Comparison of ENCODE assay signal across 8 cellular contexts in genomic region chr1:198788561-198789064, GRCh38.
A peak's percentile ranks its signal among the peaks of the same experiment; 100 is the strongest.
DNase-seq lines count a peak whose midpoint lies in the region; FAIRE-seq and TF ChIP-seq lines count a peak whose summit lies in the region.

No MANE protein-coding gene starts in this region.

- FAIRE-seq in H54 (lab: Jason Lieb, UNC), result peak; percentile 58

- H3K4me1 ChIP-seq in Loucy (ENCODE audit: insufficient read depth, low read length, poor library complexity, severe bottlenecking) (peaks cover 20% of the 10 kb centered on the region), ectodermal cell (ENCODE audit: control insufficient read depth, insufficient read depth, low read length) (peaks cover 12% of the 10 kb centered on the region)

- TF ChIP-seq CTCF in Loucy (conservative IDR thresholded peaks at IDR 0.05; ENCODE audit: low read length), result peak; percentile 84

- H3K27ac ChIP-seq in ectodermal cell (ENCODE audit: insufficient read depth, low read depth, low read length, poor library complexity, severe bottlenecking), result peak overlapping the region; percentile 91

- no peak for TF ChIP-seq POLR2A in H54 (IDR thresholded peaks at IDR 0.05; ENCODE audit: low read depth, low read length)

- no peaks in the 10 kb centered on the region for H3K9me3 ChIP-seq in Loucy (ENCODE audit: insufficient read depth, low read depth, low read length)
- H3K9me3 ChIP-seq in ectodermal cell (ENCODE audit: control insufficient read depth, low read length), result no peaks in the 10 kb centered on the region

- no peak overlapping the region for H3K9ac ChIP-seq in Loucy (ENCODE audit: low read depth, low read length, poor library complexity, severe bottlenecking)

- DNase-seq in NCI-H146 (lab: John Stamatoyannopoulos, UW) (peak; percentile 3), NCI-H146 treated with DMSO at 0.1 percent for 48 hours (lab: John Stamatoyannopoulos, UW; ENCODE audit: unreplicated experiment) (no peak), H54 (ENCODE audit: insufficient read length, low spot score) (no peak), renal cortical epithelial cell (ENCODE audit: low read depth) (peak; percentile 48), pons (ENCODE audit: low spot score) (no peak)
- DNase-seq in stimulated activated CD4-positive, alpha-beta T cell treated with anti-CD3 and anti-CD28 coated beads, Interleukin-2, amount 100 ng/mL, for 48 hours, result no peak

- H3F3A ChIP-seq in Loucy (ENCODE audit: low read depth), result no peaks in the 10 kb centered on the region; the same call in 1 of the 2 replicates

- H3K9me2 ChIP-seq in Loucy (replicated peaks; ENCODE audit: low read depth, low read length), result no peaks in the 10 kb centered on the region

- H3K4me3 ChIP-seq in Loucy (ENCODE audit: low read length, poor library complexity, severe bottlenecking), result no peak overlapping the region
- H3K4me3 ChIP-seq in ectodermal cell (ENCODE audit: insufficient read depth, low read depth, low read length), result no peak overlapping the region

- H2AFZ ChIP-seq in Loucy (ENCODE audit: low read length), result peak overlapping the region; percentile 66

- 20 to 40% methylated on average over 1 to 3 of the region's 3 CpGs for WGBS in ectodermal cell, 2 experiments

- H4K20me1 ChIP-seq in Loucy (ENCODE audit: insufficient read depth, low read length, poor library complexity, severe bottlenecking), result no peaks in the 10 kb centered on the region

- H3K4me2 ChIP-seq in Loucy (ENCODE audit: low read depth, low read length, poor library complexity, severe bottlenecking), result peak overlapping the region; percentile 31

- H3K27me3 ChIP-seq in Loucy (ENCODE audit: insufficient read depth, low read length, poor library complexity, severe bottlenecking) (no peaks in the 10 kb centered on the region), ectodermal cell (ENCODE audit: control insufficient read depth, insufficient read depth, low read length, poor library complexity, severe bottlenecking) (no peaks in the 10 kb centered on the region)

- H3K36me3 ChIP-seq in Loucy (ENCODE audit: insufficient read depth, low read length), result no peaks in the 10 kb centered on the region
- no peaks in the 10 kb centered on the region for H3K36me3 ChIP-seq in ectodermal cell (ENCODE audit: control insufficient read depth, insufficient read depth, low read length)

- H3K79me2 ChIP-seq in Loucy (ENCODE audit: insufficient read depth, low read length), result no peaks in the 10 kb centered on the region

Comparison
In these comparisons a context has a peak if more than half of its experiments do, and no peak if none do; other contexts are left out.
1. DNase-seq: peak in NCI-H146 (single experiment) and renal cortical epithelial cell (single experiment); none in NCI-H146 treated with DMSO at 0.1 percent for 48 hours (single experiment), H54 (single experiment), pons (single experiment) and stimulated activated CD4-positive, alpha-beta T cell treated with anti-CD3 and anti-CD28 coated beads, Interleukin-2, amount 100 ng/mL, for 48 hours (0 of 2).